Comparison of ENCODE assay signal across 8 cellular contexts in genomic region chr17:18258356-18259038, GRCh38. TPM values are rescaled to one million over a fixed set of nuclear protein-coding genes. Genes with fewer than 3 reads are reported as not detected.
DNase-seq lines count a peak whose midpoint lies in the region; ATAC-seq and FAIRE-seq lines count a peak whose summit lies in the region.

Gene FLII (minus strand): TSS chr17:18258738. CDS start chr17:18258690, 48 bp downstream.

- in situ Hi-C loops in T47D (cut with HindIII; ENCODE audit: low pct_unique_long_range_greater_than_20kb, low sequenced_read_pairs) = no loop called here

- peak within 1 kb of the TSS; percentile 66 for H3K9ac ChIP-seq in iPS-18a (ENCODE audit: low read length)

- ATAC-seq in sciatic nerve (peak; percentile 60), HG02973 (IDR thresholded peaks at IDR 0.05; ENCODE audit: unreplicated experiment) (no peak)

- H3K36me3 ChIP-seq in iPS-18a (ENCODE audit: control insufficient read depth, low read depth, low read length) = peaks cover 31% of the 10 kb centered on the region

- peak; percentile 95 for FAIRE-seq in HTR-8/SVneo (lab: Jason Lieb, UNC)

- peak; percentile 19 for DNase-seq in NCI-H2196 (lab: John Stamatoyannopoulos, UW; ENCODE audit: unreplicated experiment)
- no peak for DNase-seq in NCI-H2196 treated with DMSO at 0.1 percent for 48 hours (lab: John Stamatoyannopoulos, UW; ENCODE audit: unreplicated experiment)
- peak; percentile 64 for DNase-seq in HTR-8/SVneo (ENCODE audit: insufficient read length, low spot score)
- peak; percentile 65 for DNase-seq in UCSD-AML1 (lab: John Stamatoyannopoulos, UW; ENCODE audit: unreplicated experiment)
- peak; percentile 69 to 73 for DNase-seq in T47D (ENCODE audit: low read depth in 1 of 2, low spot score in 1 of 2)
- peak; percentile 80 for DNase-seq in sciatic nerve (ENCODE audit: low spot score)

- H3K9me3 ChIP-seq in iPS-18a (ENCODE audit: control insufficient read depth, low read depth, low read length) = no peaks in the 10 kb centered on the region

- peaks cover 13% of the 10 kb centered on the region for H3K4me1 ChIP-seq in iPS-18a (ENCODE audit: control insufficient read depth, low read depth, low read length)

- intact Hi-C loops in sciatic nerve (cut with DNase I) = no loop called here

- peak within 1 kb of the TSS; percentile 82 for H3K4me3 ChIP-seq in iPS-18a (ENCODE audit: low read length)

- H3K27me3 ChIP-seq in iPS-18a (ENCODE audit: control insufficient read depth, insufficient read depth, low read length) = no peaks in the 10 kb centered on the region

- peak within 1 kb of the TSS; percentile 25 for H3K27ac ChIP-seq in iPS-18a (ENCODE audit: low read length)

RNA-seq across cellular contexts. Expression of gene FLII, which starts in this region (rescaled TPM):
- total RNA-seq in sciatic nerve = 244 TPM
